ENCODE assay signal across 1 cellular context in the genomic region with DNA sequence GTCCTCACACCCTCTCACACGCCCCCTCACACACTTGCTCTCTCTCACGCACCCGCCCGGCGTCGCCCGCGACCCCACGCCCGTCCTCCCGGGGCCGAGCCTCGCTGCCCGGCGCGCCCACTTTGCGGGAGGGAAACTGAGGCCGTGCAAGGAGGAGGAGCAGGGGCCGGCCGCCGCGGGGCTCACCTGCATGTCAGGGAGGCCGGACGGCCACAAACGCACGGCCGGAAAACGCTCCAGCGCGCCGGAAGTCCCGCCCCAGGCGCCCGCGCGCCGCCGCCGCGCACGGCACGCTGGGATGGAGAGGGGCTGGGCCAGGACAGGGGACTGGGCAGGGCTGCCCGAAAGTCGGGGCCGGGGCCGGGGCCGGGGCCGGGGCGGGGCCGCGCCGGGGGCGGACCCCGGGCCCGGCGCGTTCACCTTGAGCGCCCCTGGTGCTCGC.
A peak's percentile ranks its signal among the peaks of the same experiment; 100 is the strongest.
TF ChIP-seq lines count a peak whose summit lies in the region.

A gene (minus strand): TSS at position 222 of the 442 bp plus-strand sequence. CDS start 5,994 bp downstream, outside the sequence.

TF ChIP-seq in WTC11, 78 proteins besides CTCF, POLR2A, EP300 and RAD21 (continued from another document):
- TF ChIP-seq, protein P1, sequence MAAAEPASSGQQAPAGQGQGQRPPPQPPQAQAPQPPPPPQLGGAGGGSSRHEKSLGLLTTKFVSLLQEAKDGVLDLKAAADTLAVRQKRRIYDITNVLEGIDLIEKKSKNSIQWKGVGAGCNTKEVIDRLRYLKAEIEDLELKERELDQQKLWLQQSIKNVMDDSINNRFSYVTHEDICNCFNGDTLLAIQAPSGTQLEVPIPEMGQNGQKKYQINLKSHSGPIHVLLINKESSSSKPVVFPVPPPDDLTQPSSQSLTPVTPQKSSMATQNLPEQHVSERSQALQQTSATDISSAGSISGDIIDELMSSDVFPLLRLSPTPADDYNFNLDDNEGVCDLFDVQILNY (CRISPR knock-in tag; IDR thresholded peaks at IDR 0.05) = no peak; the same call in 1 of the 2 replicates
- TF ChIP-seq FOXP1 (CRISPR knock-in tag; IDR thresholded peaks at IDR 0.05; ENCODE audit: borderline replicate concordance) (peak; percentile 62; the same call in 1 of the 2 replicates), ATF1 (CRISPR knock-in tag; IDR thresholded peaks at IDR 0.05) (no peak), SMAD3 (CRISPR knock-in tag; IDR thresholded peaks at IDR 0.05; ENCODE audit: borderline replicate concordance) (no peak), CREM (CRISPR knock-in tag; IDR thresholded peaks at IDR 0.05) (no peak), ZNF423 (CRISPR knock-in tag; IDR thresholded peaks at IDR 0.05) (no peak), OVOL2 (CRISPR knock-in tag; IDR thresholded peaks at IDR 0.05; ENCODE audit: borderline replicate concordance) (no peak), MXD4 (CRISPR knock-in tag; IDR thresholded peaks at IDR 0.05; ENCODE audit: borderline replicate concordance) (no peak), FOXK1 (CRISPR knock-in tag; IDR thresholded peaks at IDR 0.05) (peak; percentile 76), TEAD4 (CRISPR knock-in tag; IDR thresholded peaks at IDR 0.05) (no peak), NFATC4 (CRISPR knock-in tag; IDR thresholded peaks at IDR 0.05) (no peak), ZNF219 (CRISPR knock-in tag; IDR thresholded peaks at IDR 0.05; ENCODE audit: borderline replicate concordance) (no peak), ZNF121 (CRISPR knock-in tag; IDR thresholded peaks at IDR 0.05) (0 out of 2 replicates have a peak, but pooled peaks have one; percentile 30), SOX15 (CRISPR knock-in tag; IDR thresholded peaks at IDR 0.05) (no peak), JUN (CRISPR knock-in tag; IDR thresholded peaks at IDR 0.05) (0 out of 2 replicates have a peak, but pooled peaks have one; percentile 12), ZNF138 (CRISPR knock-in tag; conservative IDR thresholded peaks at IDR 0.05) (no peak), ZNF263 (CRISPR knock-in tag; IDR thresholded peaks at IDR 0.05; ENCODE audit: low read depth) (no peak)
- TF ChIP-seq, protein P2, sequence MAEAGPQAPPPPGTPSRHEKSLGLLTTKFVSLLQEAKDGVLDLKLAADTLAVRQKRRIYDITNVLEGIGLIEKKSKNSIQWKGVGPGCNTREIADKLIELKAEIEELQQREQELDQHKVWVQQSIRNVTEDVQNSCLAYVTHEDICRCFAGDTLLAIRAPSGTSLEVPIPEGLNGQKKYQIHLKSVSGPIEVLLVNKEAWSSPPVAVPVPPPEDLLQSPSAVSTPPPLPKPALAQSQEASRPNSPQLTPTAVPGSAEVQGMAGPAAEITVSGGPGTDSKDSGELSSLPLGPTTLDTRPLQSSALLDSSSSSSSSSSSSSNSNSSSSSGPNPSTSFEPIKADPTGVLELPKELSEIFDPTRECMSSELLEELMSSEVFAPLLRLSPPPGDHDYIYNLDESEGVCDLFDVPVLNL (CRISPR knock-in tag; IDR thresholded peaks at IDR 0.05; ENCODE audit: borderline replicate concordance, low read depth) = no peak
- TF ChIP-seq, protein P3, sequence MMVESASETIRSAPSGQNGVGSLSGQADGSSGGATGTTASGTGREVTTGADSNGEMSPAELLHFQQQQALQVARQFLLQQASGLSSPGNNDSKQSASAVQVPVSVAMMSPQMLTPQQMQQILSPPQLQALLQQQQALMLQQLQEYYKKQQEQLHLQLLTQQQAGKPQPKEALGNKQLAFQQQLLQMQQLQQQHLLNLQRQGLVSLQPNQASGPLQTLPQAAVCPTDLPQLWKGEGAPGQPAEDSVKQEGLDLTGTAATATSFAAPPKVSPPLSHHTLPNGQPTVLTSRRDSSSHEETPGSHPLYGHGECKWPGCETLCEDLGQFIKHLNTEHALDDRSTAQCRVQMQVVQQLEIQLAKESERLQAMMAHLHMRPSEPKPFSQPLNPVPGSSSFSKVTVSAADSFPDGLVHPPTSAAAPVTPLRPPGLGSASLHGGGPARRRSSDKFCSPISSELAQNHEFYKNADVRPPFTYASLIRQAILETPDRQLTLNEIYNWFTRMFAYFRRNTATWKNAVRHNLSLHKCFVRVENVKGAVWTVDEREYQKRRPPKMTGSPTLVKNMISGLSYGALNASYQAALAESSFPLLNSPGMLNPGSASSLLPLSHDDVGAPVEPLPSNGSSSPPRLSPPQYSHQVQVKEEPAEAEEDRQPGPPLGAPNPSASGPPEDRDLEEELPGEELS (CRISPR knock-in tag; IDR thresholded peaks at IDR 0.05) = peak; percentile 65; the same call in 1 of the 2 replicates
- TF ChIP-seq, protein P4, sequence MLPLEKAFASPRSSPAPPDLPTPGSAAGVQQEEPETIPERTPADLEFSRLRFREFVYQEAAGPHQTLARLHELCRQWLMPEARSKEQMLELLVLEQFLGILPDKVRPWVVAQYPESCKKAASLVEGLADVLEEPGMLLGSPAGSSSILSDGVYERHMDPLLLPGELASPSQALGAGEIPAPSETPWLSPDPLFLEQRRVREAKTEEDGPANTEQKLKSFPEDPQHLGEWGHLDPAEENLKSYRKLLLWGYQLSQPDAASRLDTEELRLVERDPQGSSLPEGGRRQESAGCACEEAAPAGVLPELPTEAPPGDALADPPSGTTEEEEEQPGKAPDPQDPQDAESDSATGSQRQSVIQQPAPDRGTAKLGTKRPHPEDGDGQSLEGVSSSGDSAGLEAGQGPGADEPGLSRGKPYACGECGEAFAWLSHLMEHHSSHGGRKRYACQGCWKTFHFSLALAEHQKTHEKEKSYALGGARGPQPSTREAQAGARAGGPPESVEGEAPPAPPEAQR (CRISPR knock-in tag; IDR thresholded peaks at IDR 0.05) = no peak
- TF ChIP-seq, protein P5, sequence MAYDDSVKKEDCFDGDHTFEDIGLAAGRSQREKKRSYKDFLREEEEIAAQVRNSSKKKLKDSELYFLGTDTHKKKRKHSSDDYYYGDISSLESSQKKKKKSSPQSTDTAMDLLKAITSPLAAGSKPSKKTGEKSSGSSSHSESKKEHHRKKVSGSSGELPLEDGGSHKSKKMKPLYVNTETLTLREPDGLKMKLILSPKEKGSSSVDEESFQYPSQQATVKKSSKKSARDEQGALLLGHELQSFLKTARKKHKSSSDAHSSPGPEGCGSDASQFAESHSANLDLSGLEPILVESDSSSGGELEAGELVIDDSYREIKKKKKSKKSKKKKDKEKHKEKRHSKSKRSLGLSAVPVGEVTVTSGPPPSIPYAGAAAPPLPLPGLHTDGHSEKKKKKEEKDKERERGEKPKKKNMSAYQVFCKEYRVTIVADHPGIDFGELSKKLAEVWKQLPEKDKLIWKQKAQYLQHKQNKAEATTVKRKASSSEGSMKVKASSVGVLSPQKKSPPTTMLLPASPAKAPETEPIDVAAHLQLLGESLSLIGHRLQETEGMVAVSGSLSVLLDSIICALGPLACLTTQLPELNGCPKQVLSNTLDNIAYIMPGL (CRISPR knock-in tag; IDR thresholded peaks at IDR 0.05) = no peak; the same call in 1 of the 2 replicates
- TF ChIP-seq, protein P6, sequence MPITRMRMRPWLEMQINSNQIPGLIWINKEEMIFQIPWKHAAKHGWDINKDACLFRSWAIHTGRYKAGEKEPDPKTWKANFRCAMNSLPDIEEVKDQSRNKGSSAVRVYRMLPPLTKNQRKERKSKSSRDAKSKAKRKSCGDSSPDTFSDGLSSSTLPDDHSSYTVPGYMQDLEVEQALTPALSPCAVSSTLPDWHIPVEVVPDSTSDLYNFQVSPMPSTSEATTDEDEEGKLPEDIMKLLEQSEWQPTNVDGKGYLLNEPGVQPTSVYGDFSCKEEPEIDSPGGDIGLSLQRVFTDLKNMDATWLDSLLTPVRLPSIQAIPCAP (CRISPR knock-in tag; IDR thresholded peaks at IDR 0.05) = no peak
- TF ChIP-seq, protein P7, sequence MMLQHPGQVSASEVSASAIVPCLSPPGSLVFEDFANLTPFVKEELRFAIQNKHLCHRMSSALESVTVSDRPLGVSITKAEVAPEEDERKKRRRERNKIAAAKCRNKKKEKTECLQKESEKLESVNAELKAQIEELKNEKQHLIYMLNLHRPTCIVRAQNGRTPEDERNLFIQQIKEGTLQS (CRISPR knock-in tag; conservative IDR thresholded peaks at IDR 0.05) = no peak
- TF ChIP-seq, protein P8, sequence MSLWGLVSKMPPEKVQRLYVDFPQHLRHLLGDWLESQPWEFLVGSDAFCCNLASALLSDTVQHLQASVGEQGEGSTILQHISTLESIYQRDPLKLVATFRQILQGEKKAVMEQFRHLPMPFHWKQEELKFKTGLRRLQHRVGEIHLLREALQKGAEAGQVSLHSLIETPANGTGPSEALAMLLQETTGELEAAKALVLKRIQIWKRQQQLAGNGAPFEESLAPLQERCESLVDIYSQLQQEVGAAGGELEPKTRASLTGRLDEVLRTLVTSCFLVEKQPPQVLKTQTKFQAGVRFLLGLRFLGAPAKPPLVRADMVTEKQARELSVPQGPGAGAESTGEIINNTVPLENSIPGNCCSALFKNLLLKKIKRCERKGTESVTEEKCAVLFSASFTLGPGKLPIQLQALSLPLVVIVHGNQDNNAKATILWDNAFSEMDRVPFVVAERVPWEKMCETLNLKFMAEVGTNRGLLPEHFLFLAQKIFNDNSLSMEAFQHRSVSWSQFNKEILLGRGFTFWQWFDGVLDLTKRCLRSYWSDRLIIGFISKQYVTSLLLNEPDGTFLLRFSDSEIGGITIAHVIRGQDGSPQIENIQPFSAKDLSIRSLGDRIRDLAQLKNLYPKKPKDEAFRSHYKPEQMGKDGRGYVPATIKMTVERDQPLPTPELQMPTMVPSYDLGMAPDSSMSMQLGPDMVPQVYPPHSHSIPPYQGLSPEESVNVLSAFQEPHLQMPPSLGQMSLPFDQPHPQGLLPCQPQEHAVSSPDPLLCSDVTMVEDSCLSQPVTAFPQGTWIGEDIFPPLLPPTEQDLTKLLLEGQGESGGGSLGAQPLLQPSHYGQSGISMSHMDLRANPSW (CRISPR knock-in tag; conservative IDR thresholded peaks at IDR 0.05; ENCODE audit: low read depth) = no peak
- TF ChIP-seq, protein P9, sequence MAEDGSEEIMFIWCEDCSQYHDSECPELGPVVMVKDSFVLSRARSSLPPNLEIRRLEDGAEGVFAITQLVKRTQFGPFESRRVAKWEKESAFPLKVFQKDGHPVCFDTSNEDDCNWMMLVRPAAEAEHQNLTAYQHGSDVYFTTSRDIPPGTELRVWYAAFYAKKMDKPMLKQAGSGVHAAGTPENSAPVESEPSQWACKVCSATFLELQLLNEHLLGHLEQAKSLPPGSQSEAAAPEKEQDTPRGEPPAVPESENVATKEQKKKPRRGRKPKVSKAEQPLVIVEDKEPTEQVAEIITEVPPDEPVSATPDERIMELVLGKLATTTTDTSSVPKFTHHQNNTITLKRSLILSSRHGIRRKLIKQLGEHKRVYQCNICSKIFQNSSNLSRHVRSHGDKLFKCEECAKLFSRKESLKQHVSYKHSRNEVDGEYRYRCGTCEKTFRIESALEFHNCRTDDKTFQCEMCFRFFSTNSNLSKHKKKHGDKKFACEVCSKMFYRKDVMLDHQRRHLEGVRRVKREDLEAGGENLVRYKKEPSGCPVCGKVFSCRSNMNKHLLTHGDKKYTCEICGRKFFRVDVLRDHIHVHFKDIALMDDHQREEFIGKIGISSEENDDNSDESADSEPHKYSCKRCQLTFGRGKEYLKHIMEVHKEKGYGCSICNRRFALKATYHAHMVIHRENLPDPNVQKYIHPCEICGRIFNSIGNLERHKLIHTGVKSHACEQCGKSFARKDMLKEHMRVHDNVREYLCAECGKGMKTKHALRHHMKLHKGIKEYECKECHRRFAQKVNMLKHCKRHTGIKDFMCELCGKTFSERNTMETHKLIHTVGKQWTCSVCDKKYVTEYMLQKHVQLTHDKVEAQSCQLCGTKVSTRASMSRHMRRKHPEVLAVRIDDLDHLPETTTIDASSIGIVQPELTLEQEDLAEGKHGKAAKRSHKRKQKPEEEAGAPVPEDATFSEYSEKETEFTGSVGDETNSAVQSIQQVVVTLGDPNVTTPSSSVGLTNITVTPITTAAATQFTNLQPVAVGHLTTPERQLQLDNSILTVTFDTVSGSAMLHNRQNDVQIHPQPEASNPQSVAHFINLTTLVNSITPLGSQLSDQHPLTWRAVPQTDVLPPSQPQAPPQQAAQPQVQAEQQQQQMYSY (CRISPR knock-in tag; IDR thresholded peaks at IDR 0.05) = peak; percentile 40; the same call in 1 of the 2 replicates
